1 cellular context compared by ENCODE assay signal in the genomic region with DNA sequence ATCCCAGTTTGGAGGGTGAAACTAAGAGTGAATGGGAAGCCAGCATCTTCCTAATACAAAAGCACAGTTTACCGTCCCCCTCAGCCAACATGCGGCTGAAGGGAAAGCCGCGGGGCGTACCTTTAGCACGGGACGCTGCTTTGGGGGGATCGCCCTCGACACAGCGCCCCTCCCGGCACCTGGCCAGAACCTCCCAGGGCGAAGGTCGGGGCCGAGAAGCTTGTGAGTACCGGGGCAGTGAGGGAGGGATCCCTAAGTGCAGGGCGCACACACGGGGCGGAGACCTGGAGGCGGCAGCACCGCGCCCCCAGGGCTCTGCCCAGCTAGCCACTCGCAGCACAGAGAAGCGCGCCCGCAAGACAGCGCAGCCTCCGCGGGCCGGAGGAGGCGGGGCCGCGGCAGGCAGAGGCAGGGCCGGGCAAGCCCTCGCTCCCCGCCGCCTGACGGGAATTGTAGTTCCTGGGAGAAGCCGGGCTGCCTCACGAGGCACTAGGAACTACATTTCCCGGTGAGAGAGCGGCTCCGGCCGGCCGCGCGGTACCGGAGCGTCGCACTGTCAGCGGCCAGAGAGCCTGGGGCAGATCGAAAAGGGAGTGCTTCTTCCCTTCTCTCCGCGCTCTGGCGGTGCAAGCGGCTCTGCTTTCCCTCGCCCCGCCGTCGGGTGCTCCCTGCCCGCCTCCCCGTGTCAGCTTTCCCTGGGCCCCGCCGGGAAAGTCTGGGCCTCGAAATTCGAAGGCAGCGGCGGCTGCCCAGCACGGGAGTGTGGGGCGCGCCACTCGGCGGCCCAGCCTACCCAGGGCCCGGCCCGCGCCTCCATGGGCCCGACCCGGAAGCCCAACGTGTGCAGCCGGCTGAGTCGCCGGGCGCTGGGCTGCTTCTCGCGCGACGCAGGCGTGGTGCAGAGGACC.
TF ChIP-seq lines count a peak whose summit lies in the region.

A gene with protein sequence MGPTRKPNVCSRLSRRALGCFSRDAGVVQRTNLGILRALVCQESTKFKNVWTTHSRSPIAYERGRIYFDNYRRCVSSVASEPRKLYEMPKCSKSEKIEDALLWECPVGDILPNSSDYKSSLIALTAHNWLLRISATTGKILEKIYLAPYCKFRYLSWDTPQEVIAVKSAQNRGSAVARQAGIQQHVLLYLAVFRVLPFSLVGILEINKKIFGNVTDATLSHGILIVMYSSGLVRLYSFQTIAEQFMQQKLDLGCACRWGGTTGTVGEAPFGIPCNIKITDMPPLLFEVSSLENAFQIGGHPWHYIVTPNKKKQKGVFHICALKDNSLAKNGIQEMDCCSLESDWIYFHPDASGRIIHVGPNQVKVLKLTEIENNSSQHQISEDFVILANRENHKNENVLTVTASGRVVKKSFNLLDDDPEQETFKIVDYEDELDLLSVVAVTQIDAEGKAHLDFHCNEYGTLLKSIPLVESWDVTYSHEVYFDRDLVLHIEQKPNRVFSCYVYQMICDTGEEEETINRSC (plus strand): TSS at position 464 of the 908 bp plus-strand sequence. CDS start 352 bp downstream, at position 816.
A gene with protein sequence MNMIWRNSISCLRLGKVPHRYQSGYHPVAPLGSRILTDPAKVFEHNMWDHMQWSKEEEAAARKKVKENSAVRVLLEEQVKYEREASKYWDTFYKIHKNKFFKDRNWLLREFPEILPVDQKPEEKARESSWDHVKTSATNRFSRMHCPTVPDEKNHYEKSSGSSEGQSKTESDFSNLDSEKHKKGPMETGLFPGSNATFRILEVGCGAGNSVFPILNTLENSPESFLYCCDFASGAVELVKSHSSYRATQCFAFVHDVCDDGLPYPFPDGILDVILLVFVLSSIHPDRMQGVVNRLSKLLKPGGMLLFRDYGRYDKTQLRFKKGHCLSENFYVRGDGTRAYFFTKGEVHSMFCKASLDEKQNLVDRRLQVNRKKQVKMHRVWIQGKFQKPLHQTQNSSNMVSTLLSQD (minus strand): TSS at position 228 of the 908 bp plus-strand sequence. CDS start 41,805 bp downstream, outside the sequence.

TF ChIP-seq in WTC11, 78 proteins besides CTCF, POLR2A, EP300 and RAD21 (continued from another document):
- TF ChIP-seq, protein P1, sequence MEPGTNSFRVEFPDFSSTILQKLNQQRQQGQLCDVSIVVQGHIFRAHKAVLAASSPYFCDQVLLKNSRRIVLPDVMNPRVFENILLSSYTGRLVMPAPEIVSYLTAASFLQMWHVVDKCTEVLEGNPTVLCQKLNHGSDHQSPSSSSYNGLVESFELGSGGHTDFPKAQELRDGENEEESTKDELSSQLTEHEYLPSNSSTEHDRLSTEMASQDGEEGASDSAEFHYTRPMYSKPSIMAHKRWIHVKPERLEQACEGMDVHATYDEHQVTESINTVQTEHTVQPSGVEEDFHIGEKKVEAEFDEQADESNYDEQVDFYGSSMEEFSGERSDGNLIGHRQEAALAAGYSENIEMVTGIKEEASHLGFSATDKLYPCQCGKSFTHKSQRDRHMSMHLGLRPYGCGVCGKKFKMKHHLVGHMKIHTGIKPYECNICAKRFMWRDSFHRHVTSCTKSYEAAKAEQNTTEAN (CRISPR knock-in tag; IDR thresholded peaks at IDR 0.05) = no peak
- TF ChIP-seq GTF2I (CRISPR knock-in tag; conservative IDR thresholded peaks at IDR 0.05) (no peak), TEAD1 (CRISPR knock-in tag; IDR thresholded peaks at IDR 0.05) (peak; percentile 82), GRHL2 (CRISPR knock-in tag; IDR thresholded peaks at IDR 0.05; ENCODE audit: insufficient replicate concordance, severe bottlenecking) (no peak), FOXP1 (CRISPR knock-in tag; IDR thresholded peaks at IDR 0.05; ENCODE audit: borderline replicate concordance) (peak; percentile 74; the same call in 1 of the 2 replicates), NFE2L1 (CRISPR knock-in tag; IDR thresholded peaks at IDR 0.05) (no peak), ESRRA (CRISPR knock-in tag; IDR thresholded peaks at IDR 0.05; ENCODE audit: borderline replicate concordance) (peak; percentile 70; the same call in 1 of the 2 replicates), JUN (CRISPR knock-in tag; IDR thresholded peaks at IDR 0.05) (peak; percentile 84; the same call in 1 of the 2 replicates), ZNF396 (CRISPR knock-in tag; IDR thresholded peaks at IDR 0.05; ENCODE audit: borderline replicate concordance) (no peak), MXD4 (CRISPR knock-in tag; IDR thresholded peaks at IDR 0.05; ENCODE audit: borderline replicate concordance) (no peak), IRF2 (CRISPR knock-in tag; IDR thresholded peaks at IDR 0.05; ENCODE audit: borderline replicate concordance, low read depth) (no peak), NR2C2 (CRISPR knock-in tag; IDR thresholded peaks at IDR 0.05) (no peak), TEAD4 (CRISPR knock-in tag; IDR thresholded peaks at IDR 0.05) (no peak), NR1H2 (CRISPR knock-in tag; IDR thresholded peaks at IDR 0.05) (no peak), SP1 (CRISPR knock-in tag; conservative IDR thresholded peaks at IDR 0.05) (peak; percentile 58; the same call in 1 of the 2 replicates), ZBTB21 (CRISPR knock-in tag; IDR thresholded peaks at IDR 0.05; ENCODE audit: borderline replicate concordance) (0 out of 2 replicates have a peak, but pooled peaks have one; percentile 37), CREM (CRISPR knock-in tag; IDR thresholded peaks at IDR 0.05) (peak; percentile 53), MYBL2 (CRISPR knock-in tag; IDR thresholded peaks at IDR 0.05) (no peak; the same call in 1 of the 2 replicates), NFYB (CRISPR knock-in tag; conservative IDR thresholded peaks at IDR 0.05; ENCODE audit: low read depth) (no peak)
- TF ChIP-seq, protein P2, sequence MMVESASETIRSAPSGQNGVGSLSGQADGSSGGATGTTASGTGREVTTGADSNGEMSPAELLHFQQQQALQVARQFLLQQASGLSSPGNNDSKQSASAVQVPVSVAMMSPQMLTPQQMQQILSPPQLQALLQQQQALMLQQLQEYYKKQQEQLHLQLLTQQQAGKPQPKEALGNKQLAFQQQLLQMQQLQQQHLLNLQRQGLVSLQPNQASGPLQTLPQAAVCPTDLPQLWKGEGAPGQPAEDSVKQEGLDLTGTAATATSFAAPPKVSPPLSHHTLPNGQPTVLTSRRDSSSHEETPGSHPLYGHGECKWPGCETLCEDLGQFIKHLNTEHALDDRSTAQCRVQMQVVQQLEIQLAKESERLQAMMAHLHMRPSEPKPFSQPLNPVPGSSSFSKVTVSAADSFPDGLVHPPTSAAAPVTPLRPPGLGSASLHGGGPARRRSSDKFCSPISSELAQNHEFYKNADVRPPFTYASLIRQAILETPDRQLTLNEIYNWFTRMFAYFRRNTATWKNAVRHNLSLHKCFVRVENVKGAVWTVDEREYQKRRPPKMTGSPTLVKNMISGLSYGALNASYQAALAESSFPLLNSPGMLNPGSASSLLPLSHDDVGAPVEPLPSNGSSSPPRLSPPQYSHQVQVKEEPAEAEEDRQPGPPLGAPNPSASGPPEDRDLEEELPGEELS (CRISPR knock-in tag; IDR thresholded peaks at IDR 0.05) = peak; percentile 30; the same call in 1 of the 2 replicates
- TF ChIP-seq, protein P3, sequence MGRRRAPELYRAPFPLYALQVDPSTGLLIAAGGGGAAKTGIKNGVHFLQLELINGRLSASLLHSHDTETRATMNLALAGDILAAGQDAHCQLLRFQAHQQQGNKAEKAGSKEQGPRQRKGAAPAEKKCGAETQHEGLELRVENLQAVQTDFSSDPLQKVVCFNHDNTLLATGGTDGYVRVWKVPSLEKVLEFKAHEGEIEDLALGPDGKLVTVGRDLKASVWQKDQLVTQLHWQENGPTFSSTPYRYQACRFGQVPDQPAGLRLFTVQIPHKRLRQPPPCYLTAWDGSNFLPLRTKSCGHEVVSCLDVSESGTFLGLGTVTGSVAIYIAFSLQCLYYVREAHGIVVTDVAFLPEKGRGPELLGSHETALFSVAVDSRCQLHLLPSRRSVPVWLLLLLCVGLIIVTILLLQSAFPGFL (CRISPR knock-in tag; IDR thresholded peaks at IDR 0.05; ENCODE audit: borderline replicate concordance) = 0 out of 2 replicates have a peak, but pooled peaks have one; percentile 48
- TF ChIP-seq, protein P4, sequence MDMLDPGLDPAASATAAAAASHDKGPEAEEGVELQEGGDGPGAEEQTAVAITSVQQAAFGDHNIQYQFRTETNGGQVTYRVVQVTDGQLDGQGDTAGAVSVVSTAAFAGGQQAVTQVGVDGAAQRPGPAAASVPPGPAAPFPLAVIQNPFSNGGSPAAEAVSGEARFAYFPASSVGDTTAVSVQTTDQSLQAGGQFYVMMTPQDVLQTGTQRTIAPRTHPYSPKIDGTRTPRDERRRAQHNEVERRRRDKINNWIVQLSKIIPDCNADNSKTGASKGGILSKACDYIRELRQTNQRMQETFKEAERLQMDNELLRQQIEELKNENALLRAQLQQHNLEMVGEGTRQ (CRISPR knock-in tag; IDR thresholded peaks at IDR 0.05) = no peak
- TF ChIP-seq, protein P5, sequence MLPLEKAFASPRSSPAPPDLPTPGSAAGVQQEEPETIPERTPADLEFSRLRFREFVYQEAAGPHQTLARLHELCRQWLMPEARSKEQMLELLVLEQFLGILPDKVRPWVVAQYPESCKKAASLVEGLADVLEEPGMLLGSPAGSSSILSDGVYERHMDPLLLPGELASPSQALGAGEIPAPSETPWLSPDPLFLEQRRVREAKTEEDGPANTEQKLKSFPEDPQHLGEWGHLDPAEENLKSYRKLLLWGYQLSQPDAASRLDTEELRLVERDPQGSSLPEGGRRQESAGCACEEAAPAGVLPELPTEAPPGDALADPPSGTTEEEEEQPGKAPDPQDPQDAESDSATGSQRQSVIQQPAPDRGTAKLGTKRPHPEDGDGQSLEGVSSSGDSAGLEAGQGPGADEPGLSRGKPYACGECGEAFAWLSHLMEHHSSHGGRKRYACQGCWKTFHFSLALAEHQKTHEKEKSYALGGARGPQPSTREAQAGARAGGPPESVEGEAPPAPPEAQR (CRISPR knock-in tag; IDR thresholded peaks at IDR 0.05) = no peak
- TF ChIP-seq, protein P6, sequence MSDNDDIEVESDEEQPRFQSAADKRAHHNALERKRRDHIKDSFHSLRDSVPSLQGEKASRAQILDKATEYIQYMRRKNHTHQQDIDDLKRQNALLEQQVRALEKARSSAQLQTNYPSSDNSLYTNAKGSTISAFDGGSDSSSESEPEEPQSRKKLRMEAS (CRISPR knock-in tag; IDR thresholded peaks at IDR 0.05) = peak; percentile 93
- TF ChIP-seq, protein P7, sequence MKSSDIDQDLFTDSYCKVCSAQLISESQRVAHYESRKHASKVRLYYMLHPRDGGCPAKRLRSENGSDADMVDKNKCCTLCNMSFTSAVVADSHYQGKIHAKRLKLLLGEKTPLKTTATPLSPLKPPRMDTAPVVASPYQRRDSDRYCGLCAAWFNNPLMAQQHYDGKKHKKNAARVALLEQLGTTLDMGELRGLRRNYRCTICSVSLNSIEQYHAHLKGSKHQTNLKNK (CRISPR knock-in tag; IDR thresholded peaks at IDR 0.05) = no peak
